Comparison of ENCODE assay signal across 25 cellular contexts in the genomic region with DNA sequence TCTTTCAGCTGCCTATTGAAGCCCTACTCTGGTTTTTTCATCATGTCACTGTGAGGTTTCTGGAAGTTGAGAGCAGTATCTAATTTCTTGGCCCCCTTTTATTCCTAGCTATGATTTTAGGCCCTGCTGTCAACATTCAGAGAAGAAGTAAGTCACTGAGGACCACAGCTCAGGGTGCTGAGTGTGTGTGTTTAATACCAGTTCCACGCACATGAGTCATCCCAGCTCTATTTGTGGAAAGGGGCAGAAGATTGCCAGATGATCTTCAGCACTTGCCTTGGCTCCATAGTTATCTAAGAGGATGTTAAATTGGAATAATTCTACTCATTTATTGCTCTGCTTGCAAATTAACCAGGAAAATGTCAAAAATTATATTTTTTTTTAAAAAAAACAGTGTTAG.
DNase-seq lines count a peak whose midpoint lies in the region; ATAC-seq, FAIRE-seq and TF ChIP-seq lines count a peak whose summit lies in the region.
"Had no signal": no experiment of that assay in that cellular context is flagged by ENCODE, and none has a peak within 500 bp of the region (broad histone marks: within the 10 kb centered on the region; RNA-seq: fewer than 3 reads in every experiment).

No MANE protein-coding gene starts in this region.

- H3K27me3 ChIP-seq in bronchial epithelial cell (ENCODE audit: control insufficient read depth, insufficient read depth, low read length) (no peaks in the 10 kb centered on the region), H7 (ENCODE audit: control insufficient read depth, insufficient read depth, low read length) (no peaks in the 10 kb centered on the region)
- H3K27me3 ChIP-seq: esophagus muscularis mucosa, SJCRH30 had no signal

- H3K36me3 ChIP-seq in bronchial epithelial cell (ENCODE audit: control insufficient read depth, insufficient read depth, low read length) (no peaks in the 10 kb centered on the region), H7 (replicated peaks; ENCODE audit: control insufficient read depth, insufficient read depth, low read length) (no peaks in the 10 kb centered on the region)
- H3K36me3 ChIP-seq: esophagus muscularis mucosa, SJCRH30 had no signal

- H3K27ac Mint-ChIP-seq in HFFc6, result peak overlapping the region; percentile 54; the same call in 1 of the 2 replicates
- H3K27ac Mint-ChIP-seq: activated CD8-positive, alpha-beta T cell treated with anti-CD3 and anti-CD28 coated beads for 36 hours; activated naive CD8-positive, alpha-beta T cell treated with anti-CD3 and anti-CD28 coated beads for 36 hours; CD8-positive, alpha-beta T cell; mesothelial cell of epicardium; stimulated activated naive B cell treated with anti-CD40 and anti-IgM and Interleukin-4, amounts not matched to agents 10 μg/mL and 1 μg/mL and 100 μg/mL, for 72 hours had no signal

- FAIRE-seq in bronchial epithelial cell (lab: Jason Lieb, UNC), result no peak
- FAIRE-seq: keratinocyte had no signal

- no peaks in the 10 kb centered on the region for H3K27me3 Mint-ChIP-seq in HFFc6 (ENCODE audit: insufficient read depth)

- H3K4me3 Mint-ChIP-seq in HFFc6, result no peak overlapping the region
- H3K4me3 Mint-ChIP-seq: activated CD8-positive, alpha-beta T cell treated with anti-CD3 and anti-CD28 coated beads for 36 hours; activated naive CD8-positive, alpha-beta T cell treated with anti-CD3 and anti-CD28 coated beads for 36 hours; CD8-positive, alpha-beta T cell; mesothelial cell of epicardium; neural crest cell; stimulated activated naive B cell treated with anti-CD40 and anti-IgM and Interleukin-4, amounts not matched to agents 10 μg/mL and 1 μg/mL and 100 μg/mL, for 72 hours had no signal

- H3K4me3 ChIP-seq in bronchial epithelial cell (ENCODE audit: low read depth, low read length) (no peak overlapping the region), H7 (ENCODE audit: insufficient read depth, low read depth, low read length) (no peak overlapping the region)
- H3K4me3 ChIP-seq: esophagus muscularis mucosa, SJCRH30 had no signal

- H3K36me3 Mint-ChIP-seq in HFFc6 (ENCODE audit: low read depth), result no peaks in the 10 kb centered on the region
- H3K36me3 Mint-ChIP-seq: activated naive CD8-positive, alpha-beta T cell treated with anti-CD3 and anti-CD28 coated beads for 36 hours; CD8-positive, alpha-beta T cell; mesothelial cell of epicardium had no signal

- peak; percentile 29 for DNase-seq in AG08396 (ENCODE audit: low spot score)
- peak; percentile 53 for DNase-seq in HFFc6
- DNase-seq in bronchial epithelial cell (ENCODE audit: low read depth), result peak; percentile 30
- peak; percentile 42 for DNase-seq in iris pigment epithelial cell (ENCODE audit: low read depth)
- DNase-seq in H7, result no peak
- no peak for DNase-seq in stimulated activated CD4-positive, alpha-beta T cell treated with anti-CD3 and anti-CD28 coated beads, Interleukin-4, amount 100 ng/mL, for 1 hour
- DNase-seq in stimulated activated CD4-positive, alpha-beta T cell treated with anti-CD3 and anti-CD28 coated beads, Interleukin-12 subunit alpha, Interleukin-12 subunit beta, amount 100 ng/mL, for 4 hours, result no peak
- DNase-seq: activated CD4-positive, CD25-positive, alpha-beta regulatory T cell; activated CD8-positive, alpha-beta T cell treated with anti-CD3 and anti-CD28 coated beads for 36 hours; activated naive CD8-positive, alpha-beta T cell treated with anti-CD3 and anti-CD28 coated beads for 36 hours; caudate nucleus; CD8-positive, alpha-beta T cell; hippocampal formation; KBM-7; NCI-H1048; NCI-H2081 treated with DMSO at 0.1 percent for 48 hours; NCI-H524 treated with DMSO at 0.1 percent for 48 hours; retina; SJCRH30; stimulated activated naive B cell treated with anti-CD40 and anti-IgM and Interleukin-4, amounts not matched to agents 10 μg/mL and 1 μg/mL and 100 μg/mL, for 72 hours had no signal

- H3K9me3 Mint-ChIP-seq in HFFc6, result no peaks in the 10 kb centered on the region
- H3K9me3 Mint-ChIP-seq: activated CD8-positive, alpha-beta T cell treated with anti-CD3 and anti-CD28 coated beads for 36 hours; CD8-positive, alpha-beta T cell; neural crest cell; stimulated activated naive B cell treated with anti-CD40 and anti-IgM and Interleukin-4, amounts not matched to agents 10 μg/mL and 1 μg/mL and 100 μg/mL, for 72 hours had no signal

- no peak for ATAC-seq in GM18870 (IDR thresholded peaks at IDR 0.05; ENCODE audit: unreplicated experiment)
- ATAC-seq: activated CD8-positive, alpha-beta T cell treated with anti-CD3 and anti-CD28 coated beads for 36 hours; CD8-positive, alpha-beta T cell; stimulated activated naive B cell treated with anti-CD40 and anti-IgM and Interleukin-4, amounts not matched to agents 10 μg/mL and 1 μg/mL and 100 μg/mL, for 72 hours had no signal

- TF ChIP-seq CTCF in HFFc6 (IDR thresholded peaks at IDR 0.05) (no peak), bronchial epithelial cell (IDR thresholded peaks at IDR 0.05; ENCODE audit: insufficient read depth, low read length, severe bottlenecking) (no peak)

- H3K4me1 Mint-ChIP-seq in HFFc6 (ENCODE audit: low read depth), result peaks cover 30% of the 10 kb centered on the region
- H3K4me1 Mint-ChIP-seq: activated naive CD8-positive, alpha-beta T cell treated with anti-CD3 and anti-CD28 coated beads for 36 hours; mesothelial cell of epicardium; neural crest cell; stimulated activated naive B cell treated with anti-CD40 and anti-IgM and Interleukin-4, amounts not matched to agents 10 μg/mL and 1 μg/mL and 100 μg/mL, for 72 hours had no signal

Comparison
In these comparisons a context has a peak if more than half of its experiments do, and no peak if none do; other contexts are left out.
1. DNase-seq: peak in AG08396 (single experiment), HFFc6 (single experiment), bronchial epithelial cell (single experiment) and iris pigment epithelial cell (single experiment); none in H7 (single experiment), stimulated activated CD4-positive, alpha-beta T cell treated with anti-CD3 and anti-CD28 coated beads, Interleukin-4, amount 100 ng/mL, for 1 hour (single experiment) and stimulated activated CD4-positive, alpha-beta T cell treated with anti-CD3 and anti-CD28 coated beads, Interleukin-12 subunit alpha, Interleukin-12 subunit beta, amount 100 ng/mL, for 4 hours (single experiment).